Comparison of ENCODE assay signal across 15 cellular contexts in the genomic region with DNA sequence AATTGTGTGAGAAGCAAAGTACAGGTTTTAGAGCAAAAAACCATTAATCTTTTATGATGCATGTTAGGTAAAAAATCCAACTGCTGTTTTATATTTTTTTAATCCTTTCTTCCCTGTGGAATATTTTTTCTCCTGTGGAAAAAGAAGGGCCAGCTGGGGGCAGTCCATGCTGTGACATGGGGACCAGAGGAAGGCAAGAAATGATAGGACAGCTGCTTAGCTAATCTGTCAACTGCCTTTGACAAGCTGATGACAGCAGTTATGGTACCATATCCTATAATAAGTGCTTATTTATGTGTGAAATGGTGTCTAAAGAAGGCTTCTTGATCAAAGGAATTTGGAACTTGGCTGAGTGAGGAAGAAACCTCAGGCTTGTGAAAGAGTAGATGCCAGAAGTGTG.
"Had no signal": no experiment of that assay in that cellular context is flagged by ENCODE, and none has a peak within 500 bp of the region (broad histone marks: within the 10 kb centered on the region; RNA-seq: fewer than 3 reads in every experiment).

No MANE protein-coding gene starts in this region.

- H3K27ac Mint-ChIP-seq: activated T-cell treated with anti-CD3 and anti-CD28 coated beads, Interleukin-2, amount 50 U/mL, for 24 hours had no signal

- DNase-seq: activated CD4-positive, alpha-beta T cell treated with anti-CD3 and anti-CD28 coated beads for 1 hour; activated CD4-positive, alpha-beta T cell treated with anti-CD3 and anti-CD28 coated beads, Interleukin-2, amount 50 U/mL, for 4 hours; activated naive CD4-positive, alpha-beta T cell treated with anti-CD3 and anti-CD28 coated beads, Interleukin-2, amount 50 U/mL, for 16 hours; activated T-cell treated with anti-CD3 and anti-CD28 coated beads, Interleukin-2, amount 50 U/mL, for 24 hours; dorsolateral prefrontal cortex; left cardiac atrium; lower lobe of right lung; posterior cingulate gyrus; retina; stimulated activated CD4-positive, alpha-beta T cell treated with anti-CD3 and anti-CD28 coated beads, Interleukin-12 subunit alpha, Interleukin-12 subunit beta, amount 100 ng/mL, for 4 hours; stimulated activated CD4-positive, alpha-beta T cell treated with anti-CD3 and anti-CD28 coated beads, Interleukin-2, amount 100 ng/mL, for 24 hours; stomach; testis; upper lobe of left lung had no signal

- H3K27ac ChIP-seq: cardiac muscle cell, dorsolateral prefrontal cortex, lower lobe of right lung, stomach, testis, upper lobe of left lung had no signal

- H3K27me3 ChIP-seq: cardiac muscle cell, dorsolateral prefrontal cortex, stomach, testis, upper lobe of left lung had no signal

- H3K27me3 Mint-ChIP-seq: activated T-cell treated with anti-CD3 and anti-CD28 coated beads, Interleukin-2, amount 50 U/mL, for 24 hours had no signal

- H3K4me1 ChIP-seq: lower lobe of right lung, stomach, testis, upper lobe of left lung had no signal

- H3K4me3 Mint-ChIP-seq: activated T-cell treated with anti-CD3 and anti-CD28 coated beads, Interleukin-2, amount 50 U/mL, for 24 hours had no signal

- H3K4me3 ChIP-seq: cardiac muscle cell, dorsolateral prefrontal cortex, lower lobe of right lung, stomach, testis, upper lobe of left lung had no signal

- H3K36me3 ChIP-seq: cardiac muscle cell, lower lobe of right lung, stomach, upper lobe of left lung had no signal

- ATAC-seq: left cardiac atrium, lower lobe of right lung had no signal
